1 cellular context compared by ENCODE assay signal in genomic region chr17:79836952-79837887, GRCh38.
TF ChIP-seq lines count a peak whose summit lies in the region.

No MANE protein-coding gene starts in this region.

TF ChIP-seq in K562, 482 proteins besides CTCF, POLR2A, EP300 and RAD21 (continued from another document and continues in another):
- TF ChIP-seq CEBPG (CRISPR knock-in tag; IDR thresholded peaks at IDR 0.05) (peak; percentile 53; the same call in 1 of the 2 replicates), CEBPG (tag; conservative IDR thresholded peaks at IDR 0.05 in 1 of 2, IDR thresholded peaks at IDR 0.05 in 1 of 2) (peak in 1 of 2 experiments; percentile 6; a peak in 2 of 4 replicates), HBP1 (CRISPR knock-in tag; IDR thresholded peaks at IDR 0.05) (no peak), ZNF76 (CRISPR knock-in tag; IDR thresholded peaks at IDR 0.05; ENCODE audit: borderline replicate concordance) (no peak), E2F8 (IDR thresholded peaks at IDR 0.05; ENCODE audit: low read depth, partially characterized antibody) (no peak), ZNF224 (CRISPR knock-in tag; IDR thresholded peaks at IDR 0.05) (no peak), ZEB2 (IDR thresholded peaks at IDR 0.05) (no peak), ELF4 (CRISPR knock-in tag; IDR thresholded peaks at IDR 0.05) (no peak), THAP12 (CRISPR knock-in tag; IDR thresholded peaks at IDR 0.05) (no peak), ZNF445 (CRISPR knock-in tag; IDR thresholded peaks at IDR 0.05; ENCODE audit: low read depth) (no peak), ZNF740 (CRISPR knock-in tag; IDR thresholded peaks at IDR 0.05) (no peak), ZNF740 (tag; IDR thresholded peaks at IDR 0.05) (no peak), LCOR (CRISPR knock-in tag; IDR thresholded peaks at IDR 0.05) (no peak), ZNF583 (CRISPR knock-in tag; IDR thresholded peaks at IDR 0.05) (no peak), ZBTB8A (IDR thresholded peaks at IDR 0.05; ENCODE audit: partially characterized antibody) (no peak), RBBP5 (IDR thresholded peaks at IDR 0.05; ENCODE audit: borderline replicate concordance, insufficient read depth, low read length, poor library complexity, severe bottlenecking) (peak; percentile 11), STAG1 (CRISPR knock-in tag; IDR thresholded peaks at IDR 0.05; ENCODE audit: borderline replicate concordance) (no peak), SNAPC5 (CRISPR knock-in tag; IDR thresholded peaks at IDR 0.05) (no peak), HDAC6 (IDR thresholded peaks at IDR 0.05; ENCODE audit: low read depth, low read length) (no peak), SNIP1 (IDR thresholded peaks at IDR 0.05; ENCODE audit: low read depth) (no peak), TARDBP (IDR thresholded peaks at IDR 0.05) (no peak), ZNF12 (CRISPR knock-in tag; IDR thresholded peaks at IDR 0.05) (no peak), E2F6 (IDR thresholded peaks at IDR 0.05; ENCODE audit: borderline replicate concordance in 1 of 2, extremely low read depth in 1 of 2, insufficient read depth in 1 of 2, insufficient read length in 1 of 2, low read depth in 1 of 2, low read length in 1 of 2, poor library complexity in 1 of 2, severe bottlenecking in 1 of 2) (peak; percentile 12 to 64), PRPF4 (IDR thresholded peaks at IDR 0.05; ENCODE audit: insufficient read depth, low read depth, low read length, poor library complexity, severe bottlenecking) (peak; percentile 24), SP2 (IDR thresholded peaks at IDR 0.05; ENCODE audit: extremely low read depth, low read depth, low read length, poor library complexity, severe bottlenecking) (no peak), RBM22 (IDR thresholded peaks at IDR 0.05; ENCODE audit: low read depth, low read length, poor library complexity, severe bottlenecking) (peak; percentile 32), MAZ (CRISPR knock-in tag; conservative IDR thresholded peaks at IDR 0.05 in 1 of 2, IDR thresholded peaks at IDR 0.05 in 1 of 2) (peak in 1 of 2 experiments; percentile 20; a peak in 1 of 4 replicates), PML (IDR thresholded peaks at IDR 0.05; ENCODE audit: low read length) (no peak), TBL1XR1 (IDR thresholded peaks at IDR 0.05; ENCODE audit: low read length in 2 of 2) (no peak), SOX6 (IDR thresholded peaks at IDR 0.05) (no peak), SAP30 (IDR thresholded peaks at IDR 0.05; ENCODE audit: borderline replicate concordance, insufficient read depth, low read depth, low read length, poor library complexity, severe bottlenecking) (peak; percentile 50), MGA (IDR thresholded peaks at IDR 0.05) (peak; percentile 74), HDAC2 (IDR thresholded peaks at IDR 0.05) (no peak), KDM2B (CRISPR knock-in tag; IDR thresholded peaks at IDR 0.05) (no peak), MYC (IDR thresholded peaks at IDR 0.05; ENCODE audit: low read depth, low read length) (peak; percentile 10; the same call in 1 of the 2 replicates), MYC (CRISPR knock-in tag; IDR thresholded peaks at IDR 0.05; ENCODE audit: borderline replicate concordance, low read depth) (no peak), CREB1 (IDR thresholded peaks at IDR 0.05) (no peak), CREB1 (CRISPR knock-in tag; IDR thresholded peaks at IDR 0.05) (0 out of 2 replicates have a peak, but pooled peaks have one; percentile 26), NCOR1 (IDR thresholded peaks at IDR 0.05) (no peak), PYGO2 (tag; IDR thresholded peaks at IDR 0.05) (no peak), FOXJ2 (tag; IDR thresholded peaks at IDR 0.05) (no peak), EWSR1 (IDR thresholded peaks at IDR 0.05; ENCODE audit: borderline replicate concordance, low read depth, partially characterized antibody) (no peak), SMAD1 (IDR thresholded peaks at IDR 0.05; ENCODE audit: low read depth, low read length, partially characterized antibody) (no peak), FIP1L1 (IDR thresholded peaks at IDR 0.05; ENCODE audit: low read depth, low read length, poor library complexity, severe bottlenecking) (no peak), PPARD (CRISPR knock-in tag; IDR thresholded peaks at IDR 0.05) (no peak), TRIM28 (IDR thresholded peaks at IDR 0.05) (no peak), SIN3A (IDR thresholded peaks at IDR 0.05; ENCODE audit: borderline replicate concordance in 2 of 2, control insufficient read depth in 1 of 2, low read depth in 2 of 2, low read length in 2 of 2) (peak in 1 of 2 experiments; percentile 16; a peak in 2 of 4 replicates), MYBL2 (IDR thresholded peaks at IDR 0.05; ENCODE audit: low read depth) (no peak), MYBL2 (CRISPR knock-in tag; IDR thresholded peaks at IDR 0.05; ENCODE audit: borderline replicate concordance) (no peak), MEIS2 (IDR thresholded peaks at IDR 0.05; ENCODE audit: partially characterized antibody) (no peak)
